1 cellular context compared by ENCODE assay signal in genomic region chr7:128259131-128260056, GRCh38.
TF ChIP-seq lines count a peak whose summit lies in the region.

No MANE protein-coding gene starts in this region.

TF ChIP-seq in K562, 482 proteins besides CTCF, POLR2A, EP300 and RAD21 (continued from another document):
- TF ChIP-seq ZNF551 (CRISPR knock-in tag; IDR thresholded peaks at IDR 0.05) (0 out of 2 replicates have a peak, but pooled peaks have one; percentile 4), TEAD1 (CRISPR knock-in tag; IDR thresholded peaks at IDR 0.05) (0 out of 4 replicates have a peak, but pooled peaks of 1 of the 2 experiments have one; percentile 28)
